In genomic region chr11:1196516-1197391, GRCh38 we compare ENCODE assay signal across 20 cellular contexts. TPM values are rescaled to one million over a fixed set of nuclear protein-coding genes. Genes with fewer than 3 reads are reported as not detected.
DNase-seq lines count a peak whose midpoint lies in the region; ATAC-seq and TF ChIP-seq lines count a peak whose summit lies in the region.
"Had no signal": no experiment of that assay in that cellular context is flagged by ENCODE, and none has a peak within 500 bp of the region (broad histone marks: within the 10 kb centered on the region; RNA-seq: fewer than 3 reads in every experiment).

No MANE protein-coding gene starts in this region.

- POLR2A ChIA-PET in activated CD4-positive, alpha-beta T cell treated with anti-CD3 and anti-CD28 coated beads for 36 hours (lab: Charles Lee), result no interaction called here
- POLR2A ChIA-PET in RWPE1 (lab: Yijun Ruan, JAX; ENCODE audit: low non-redundant PET), result no interaction called here

- CTCF ChIA-PET in activated CD4-positive, alpha-beta T cell treated with anti-CD3 and anti-CD28 coated beads for 36 hours (lab: Charles Lee), result no interaction called here
- CTCF ChIA-PET in RWPE1 (lab: Yijun Ruan, JAX), result interaction anchor here (0.7 kb wide), 1 partner anchor 309 kb away, joined by 3 read pairs; no protein-coding TSS in a partner anchor

- H3K27ac Mint-ChIP-seq in activated CD4-positive, alpha-beta T cell treated with anti-CD3 and anti-CD28 coated beads for 36 hours, result no peak overlapping the region

- H3K4me3 ChIP-seq in psoas muscle, result no peak overlapping the region
- H3K4me3 ChIP-seq: BLaER1, gastrocnemius medialis, GM23248 had no signal

- H3K27me3 ChIP-seq in psoas muscle (ENCODE audit: insufficient read depth in 3 of 3, low read length in 2 of 3), result peaks cover 0 to 62% (median 10%) of the 10 kb centered on the region in 3 donors

- no peak overlapping the region for H3K4me3 Mint-ChIP-seq in activated CD4-positive, alpha-beta T cell treated with anti-CD3 and anti-CD28 coated beads for 36 hours

- TF ChIP-seq CTCF in GM10266 (IDR thresholded peaks at IDR 0.05; ENCODE audit: control insufficient read depth, insufficient read depth, low read depth, missing control alignments), result no peak
- no peak for TF ChIP-seq CTCF in psoas muscle (IDR thresholded peaks at IDR 0.05)
- no peak for TF ChIP-seq CTCF in RWPE1 (conservative IDR thresholded peaks at IDR 0.05; ENCODE audit: low read depth)

- H3K9me3 Mint-ChIP-seq in activated CD4-positive, alpha-beta T cell treated with anti-CD3 and anti-CD28 coated beads for 36 hours (ENCODE audit: low read depth), result no peaks in the 10 kb centered on the region

- H3K4me1 ChIP-seq in psoas muscle, result no peaks in the 10 kb centered on the region
- H3K4me1 ChIP-seq: BLaER1, gastrocnemius medialis had no signal

- H3K27me3 Mint-ChIP-seq in activated CD4-positive, alpha-beta T cell treated with anti-CD3 and anti-CD28 coated beads for 36 hours, result no peaks in the 10 kb centered on the region

- 76 to 78% (median 77%) methylated on average over 26 to 28 of the region's 28 CpGs for WGBS in psoas muscle, 3 donors

- intact Hi-C loops in activated CD4-positive, alpha-beta T cell treated with anti-CD3 and anti-CD28 coated beads for 36 hours (cut with DNase I, micrococcal nuclease), result no loop called here
- intact Hi-C loops in left ventricle myocardium superior (cut with micrococcal nuclease), result no loop called here
- intact Hi-C loops in psoas muscle (cut with DNase I), result no loop called here

- H3K9me3 ChIP-seq in psoas muscle, result no peaks in the 10 kb centered on the region
- H3K9me3 ChIP-seq: gastrocnemius medialis had no signal

- H3K36me3 Mint-ChIP-seq in activated CD4-positive, alpha-beta T cell treated with anti-CD3 and anti-CD28 coated beads for 36 hours (ENCODE audit: low read depth), result no peaks in the 10 kb centered on the region

- H3K36me3 ChIP-seq in psoas muscle (ENCODE audit: insufficient read depth in 1 of 2, low read depth in 1 of 2), result no peaks in the 10 kb centered on the region
- H3K36me3 ChIP-seq: BLaER1, gastrocnemius medialis had no signal

- no peak for ATAC-seq in activated CD4-positive, alpha-beta T cell treated with anti-CD3 and anti-CD28 coated beads for 36 hours
- ATAC-seq in left ventricle myocardium superior, result no peak
- ATAC-seq in psoas muscle, result no peak
- ATAC-seq: gastrocnemius medialis had no signal

- peak; percentile 3 for DNase-seq in activated CD4-positive, alpha-beta T cell treated with anti-CD3 and anti-CD28 coated beads for 36 hours
- DNase-seq in activated CD4-positive, alpha-beta T cell treated with anti-CD3 and anti-CD28 coated beads, Interleukin-2, amount 50 U/mL, for 1 hour, result no peak
- DNase-seq in GM10266 (ENCODE audit: extremely low spot score), result peak; percentile 17
- peak; percentile 25 for DNase-seq in left ventricle myocardium superior
- DNase-seq in psoas muscle, result peak; percentile 7 to 38
- DNase-seq in NCI-H187 treated with DMSO at 0.1 percent for 48 hours (lab: John Stamatoyannopoulos, UW), result no peak
- no peak for DNase-seq in RWPE1 (ENCODE audit: low spot score)
- DNase-seq in dedifferentiated amniotic fluid mesenchymal stem cell (ENCODE audit: extremely low spot score), result no peak
- DNase-seq: activated CD4-positive, alpha-beta T cell treated with anti-CD3 and anti-CD28 coated beads, Interleukin-2, amount 50 U/mL, for 4 hours; activated T-cell treated with anti-CD3 and anti-CD28 coated beads, Interleukin-2, amount 50 U/mL, for 1 hour; Calu3; GM23248; NCI-H510A treated with DMSO at 0.1 percent for 48 hours; stimulated activated CD4-positive, alpha-beta T cell treated with anti-CD3 and anti-CD28 coated beads, Interleukin-1b, Interleukin-23, amount 100 ng/mL, for 48 hours; stimulated activated naive CD4-positive, alpha-beta T cell treated with Interleukin-2 at 50 U/mL for 16 hours; SW 1271 had no signal

- H3K27ac ChIP-seq in psoas muscle (no peak overlapping the region), RWPE1 (no peak overlapping the region)
- H3K27ac ChIP-seq: BLaER1, gastrocnemius medialis, GM23248 had no signal

- no peaks in the 10 kb centered on the region for H3K4me1 Mint-ChIP-seq in activated CD4-positive, alpha-beta T cell treated with anti-CD3 and anti-CD28 coated beads for 36 hours

RNA-seq across cellular contexts. Expression of gene MUC5B, which starts 26.1 kb away (rescaled TPM):
- total RNA-seq in activated CD4-positive, alpha-beta T cell treated with anti-CD3 and anti-CD28 coated beads for 36 hours, result not detected
- total RNA-seq in left ventricle myocardium superior (not detected), psoas muscle (under 1 TPM in 3 of 4 donors, not detected in 1; 0.02 to 0.41 (median 0.20) TPM)
- under 1 TPM in 1 of 3 donors, not detected in 2; under 0.01 TPM for polyA plus RNA-seq in psoas muscle
- total RNA-seq: GM23248, RPMI7951, urinary bladder had no signal
- polyA plus RNA-seq: GM23248, urinary bladder had no signal

RNA-seq across cellular contexts. Expression of gene MUC5AC, which starts 39.0 kb away (rescaled TPM):
- total RNA-seq in activated CD4-positive, alpha-beta T cell treated with anti-CD3 and anti-CD28 coated beads for 36 hours, result not detected
- total RNA-seq in left ventricle myocardium superior (not detected), psoas muscle (under 1 TPM in 1 of 4 donors, not detected in 3; 0.02 TPM)
- polyA plus RNA-seq in psoas muscle, result not detected
- total RNA-seq: gastrocnemius medialis, GM23248, RPMI7951, urinary bladder had no signal
- polyA plus RNA-seq: GM23248, urinary bladder had no signal

Comparison
In these comparisons a context has a peak if more than half of its experiments do, and no peak if none do; other contexts are left out.
1. DNase-seq: peak in activated CD4-positive, alpha-beta T cell treated with anti-CD3 and anti-CD28 coated beads for 36 hours (single experiment), GM10266 (single experiment), left ventricle myocardium superior (single experiment) and psoas muscle (2 of 2); none in activated CD4-positive, alpha-beta T cell treated with anti-CD3 and anti-CD28 coated beads, Interleukin-2, amount 50 U/mL, for 1 hour (single experiment), NCI-H187 treated with DMSO at 0.1 percent for 48 hours (single experiment), RWPE1 (single experiment) and dedifferentiated amniotic fluid mesenchymal stem cell (single experiment).